In genomic region chr19:39399684-39400465, GRCh38 we compare ENCODE assay signal across 14 cellular contexts. TPM values are rescaled to one million over a fixed set of nuclear protein-coding genes. Genes with fewer than 3 reads are reported as not detected.
DNase-seq lines count a peak whose midpoint lies in the region; ATAC-seq, FAIRE-seq and TF ChIP-seq lines count a peak whose summit lies in the region.
"Had no signal": no experiment of that assay in that cellular context is flagged by ENCODE, and none has a peak within 500 bp of the region (broad histone marks: within the 10 kb centered on the region; RNA-seq: fewer than 3 reads in every experiment).

No MANE protein-coding gene starts in this region.

- H3K27ac ChIP-seq in keratinocyte (ENCODE audit: control insufficient read depth, insufficient read depth, low read length) (peak overlapping the region; percentile 99), stomach smooth muscle (ENCODE audit: low read length) (peak overlapping the region; percentile 31)
- H3K27ac ChIP-seq: WERI-Rb-1 had no signal

- peak; percentile 40 for DNase-seq in activated CD8-positive, alpha-beta memory T cell treated with anti-CD3 and anti-CD28 coated beads, Interleukin-2, amount 10 ng/mL, durations not matched to agents 7 days and 5 days
- DNase-seq in activated CD8-positive, alpha-beta memory T cell treated with anti-CD3 and anti-CD28 coated beads for 24 hours: no peak
- no peak for DNase-seq in activated CD4-positive, alpha-beta memory T cell treated with anti-CD3 and anti-CD28 coated beads, Interleukin-2, amount 10 ng/mL, durations not matched to agents 7 days and 5 days
- DNase-seq in keratinocyte (ENCODE audit: low read depth, low spot score): no peak
- no peak for DNase-seq in middle frontal gyrus (ENCODE audit: extremely low spot score, low spot score)
- DNase-seq: brain microvascular endothelial cell; MG63; NCI-H748 treated with DMSO at 0.1 percent for 48 hours; stimulated activated CD4-positive, alpha-beta T cell treated with anti-CD3 and anti-CD28 coated beads, Interleukin-2, amount 100 ng/mL, for 24 hours; WERI-Rb-1 had no signal

- H3K9me3 Mint-ChIP-seq in activated CD8-positive, alpha-beta memory T cell treated with anti-CD3 and anti-CD28 coated beads, Interleukin-2, amount 10 ng/mL, durations not matched to agents 7 days and 5 days (ENCODE audit: low read depth): no peaks in the 10 kb centered on the region
- no peaks in the 10 kb centered on the region for H3K9me3 Mint-ChIP-seq in activated CD4-positive, alpha-beta memory T cell treated with anti-CD3 and anti-CD28 coated beads, Interleukin-2, amount 10 ng/mL, durations not matched to agents 7 days and 5 days

- no peak overlapping the region for H2AFZ ChIP-seq in keratinocyte (ENCODE audit: control insufficient read depth, low read length)

- H3K79me2 ChIP-seq in keratinocyte (ENCODE audit: control insufficient read depth, insufficient read depth, low read length): no peaks in the 10 kb centered on the region

- no peaks in the 10 kb centered on the region for H3K27me3 Mint-ChIP-seq in activated CD8-positive, alpha-beta memory T cell treated with anti-CD3 and anti-CD28 coated beads, Interleukin-2, amount 10 ng/mL, durations not matched to agents 7 days and 5 days
- H3K27me3 Mint-ChIP-seq in activated CD4-positive, alpha-beta memory T cell treated with anti-CD3 and anti-CD28 coated beads, Interleukin-2, amount 10 ng/mL, durations not matched to agents 7 days and 5 days: no peaks in the 10 kb centered on the region

- H3K27ac Mint-ChIP-seq in activated CD8-positive, alpha-beta memory T cell treated with anti-CD3 and anti-CD28 coated beads, Interleukin-2, amount 10 ng/mL, durations not matched to agents 7 days and 5 days: peak overlapping the region; percentile 77
- H3K27ac Mint-ChIP-seq in activated CD4-positive, alpha-beta memory T cell treated with anti-CD3 and anti-CD28 coated beads, Interleukin-2, amount 10 ng/mL, durations not matched to agents 7 days and 5 days: peak overlapping the region; percentile 96

- no peak overlapping the region for H3K4me3 Mint-ChIP-seq in activated CD8-positive, alpha-beta memory T cell treated with anti-CD3 and anti-CD28 coated beads, Interleukin-2, amount 10 ng/mL, durations not matched to agents 7 days and 5 days
- no peak overlapping the region for H3K4me3 Mint-ChIP-seq in activated CD4-positive, alpha-beta memory T cell treated with anti-CD3 and anti-CD28 coated beads, Interleukin-2, amount 10 ng/mL, durations not matched to agents 7 days and 5 days

- H3K36me3 ChIP-seq in keratinocyte (ENCODE audit: control insufficient read depth in 2 of 2, extremely low read depth in 1 of 2, insufficient read depth in 2 of 2, low read length in 2 of 2) (peaks cover 2 to 8% of the 10 kb centered on the region in 2 experiments), stomach smooth muscle (ENCODE audit: control insufficient read depth in 2 of 2, insufficient read depth in 2 of 2, low read length in 2 of 2) (peaks cover 6 to 12% of the 10 kb centered on the region in 2 donors)

- dilution Hi-C loops in keratinocyte (cut with MboI; ENCODE audit: extremely low pct_ligation_motif_present, low sequenced_read_pairs): no loop called here

- H3K27me3 ChIP-seq in keratinocyte (ENCODE audit: control insufficient read depth, extremely low read depth, insufficient read depth, low read length) (no peaks in the 10 kb centered on the region), stomach smooth muscle (ENCODE audit: control insufficient read depth in 1 of 2, insufficient read depth in 2 of 2, low read length in 2 of 2) (no peaks in the 10 kb centered on the region)
- H3K27me3 ChIP-seq: brain microvascular endothelial cell, MG63 had no signal

- no peaks in the 10 kb centered on the region for H4K20me1 ChIP-seq in keratinocyte (ENCODE audit: control insufficient read depth, extremely low read depth, insufficient read depth, low read length)

- peaks cover 17% of the 10 kb centered on the region for H3K36me3 Mint-ChIP-seq in activated CD8-positive, alpha-beta memory T cell treated with anti-CD3 and anti-CD28 coated beads, Interleukin-2, amount 10 ng/mL, durations not matched to agents 7 days and 5 days
- H3K36me3 Mint-ChIP-seq in activated CD4-positive, alpha-beta memory T cell treated with anti-CD3 and anti-CD28 coated beads, Interleukin-2, amount 10 ng/mL, durations not matched to agents 7 days and 5 days (ENCODE audit: low read depth): peaks cover 33% of the 10 kb centered on the region

- no peak for FAIRE-seq in keratinocyte (lab: Jason Lieb, UNC)
- FAIRE-seq: frontal cortex had no signal

- no peaks in the 10 kb centered on the region for H3K9me1 ChIP-seq in keratinocyte (ENCODE audit: control insufficient read depth, extremely low read depth, insufficient read depth, low read length)

- POLR2A ChIA-PET in activated CD4-positive, alpha-beta memory T cell treated with anti-CD3 and anti-CD28 coated beads, Interleukin-2, amount 10 ng/mL, durations not matched to agents 7 days and 5 days (lab: Charles Lee): interaction anchor here (0.7 to 10.6 kb wide), 7 partner anchors 8 to 65 kb away, joined by 3 to 195 read pairs (median 60); partner anchors contain the start of genes GMFG, MED29, PAF1 and PLEKHG2

- CTCF ChIA-PET in activated CD8-positive, alpha-beta memory T cell treated with anti-CD3 and anti-CD28 coated beads, Interleukin-2, amount 10 ng/mL, durations not matched to agents 7 days and 5 days (lab: Charles Lee): interaction anchor here (1.2 to 5.7 kb wide), 7 partner anchors 8 to 64 kb away, joined by 3 to 152 read pairs (median 17); partner anchors contain the start of genes GMFG, MED29, PAF1 and PLEKHG2
- CTCF ChIA-PET in activated CD4-positive, alpha-beta memory T cell treated with anti-CD3 and anti-CD28 coated beads, Interleukin-2, amount 10 ng/mL, durations not matched to agents 7 days and 5 days (lab: Charles Lee): interaction anchor here (1.3 to 3.5 kb wide), 4 partner anchors 8 to 57 kb away, joined by 4 to 113 read pairs (median 44); partner anchors contain the start of genes PLEKHG2, SAMD4B and ZFP36

- H3K9me3 ChIP-seq in keratinocyte (ENCODE audit: control insufficient read depth, low read depth, low read length): no peaks in the 10 kb centered on the region
- no peaks in the 10 kb centered on the region for H3K9me3 ChIP-seq in stomach smooth muscle (ENCODE audit: control insufficient read depth in 2 of 2, low read length in 2 of 2)
- H3K9me3 ChIP-seq: MG63 had no signal

- ATAC-seq in activated CD8-positive, alpha-beta memory T cell treated with anti-CD3 and anti-CD28 coated beads, Interleukin-2, amount 10 ng/mL, durations not matched to agents 7 days and 5 days: no peak
- ATAC-seq in HG03196 (IDR thresholded peaks at IDR 0.05; ENCODE audit: unreplicated experiment) (no peak), GM21786 (IDR thresholded peaks at IDR 0.05; ENCODE audit: unreplicated experiment) (no peak)

- TF ChIP-seq CTCF in keratinocyte (optimal IDR thresholded peaks at IDR 0.05 in 1 of 3, IDR thresholded peaks at IDR 0.05 in 1 of 3, conservative IDR thresholded peaks at IDR 0.05 in 1 of 3; ENCODE audit: extremely low read depth in 1 of 3, insufficient read depth in 2 of 3, low read length in 3 of 3): no peak

- H3K4me2 ChIP-seq in keratinocyte (ENCODE audit: control insufficient read depth, extremely low read depth, insufficient read depth, low read depth, low read length): no peak overlapping the region

- H3K4me3 ChIP-seq in keratinocyte (ENCODE audit: control insufficient read depth in 2 of 3, extremely low read depth in 1 of 3, insufficient read depth in 2 of 3, low read depth in 1 of 3, low read length in 3 of 3): no peak overlapping the region
- no peak overlapping the region for H3K4me3 ChIP-seq in stomach smooth muscle (ENCODE audit: low read length in 2 of 2)
- H3K4me3 ChIP-seq: MG63 had no signal

- H3K4me1 ChIP-seq in keratinocyte (ENCODE audit: control insufficient read depth, extremely low read depth, insufficient read depth, low read length): peaks cover 47% of the 10 kb centered on the region
- peaks cover 51% of the 10 kb centered on the region for H3K4me1 ChIP-seq in stomach smooth muscle (ENCODE audit: control insufficient read depth, insufficient read depth, low read length)

- H3K9ac ChIP-seq in keratinocyte (ENCODE audit: control insufficient read depth, extremely low read depth, insufficient read depth, low read length): no peak overlapping the region
- no peak overlapping the region for H3K9ac ChIP-seq in stomach smooth muscle (ENCODE audit: low read length in 2 of 2)

- peaks cover 69% of the 10 kb centered on the region for H3K4me1 Mint-ChIP-seq in activated CD8-positive, alpha-beta memory T cell treated with anti-CD3 and anti-CD28 coated beads, Interleukin-2, amount 10 ng/mL, durations not matched to agents 7 days and 5 days
- H3K4me1 Mint-ChIP-seq in activated CD4-positive, alpha-beta memory T cell treated with anti-CD3 and anti-CD28 coated beads, Interleukin-2, amount 10 ng/mL, durations not matched to agents 7 days and 5 days: peaks cover 76% of the 10 kb centered on the region

RNA-seq across cellular contexts. Expression of gene ZFP36, which starts 6.8 kb away (rescaled TPM):
- total RNA-seq in activated CD8-positive, alpha-beta memory T cell treated with anti-CD3 and anti-CD28 coated beads, Interleukin-2, amount 10 ng/mL, durations not matched to agents 7 days and 5 days: 100 to 1,000 TPM in 1 of 2 experiments, 10 to 100 TPM in 1; 45.1 to 107 TPM
- 100 to 1,000 TPM; 189 to 194 TPM for total RNA-seq in activated CD4-positive, alpha-beta memory T cell treated with anti-CD3 and anti-CD28 coated beads, Interleukin-2, amount 10 ng/mL, durations not matched to agents 7 days and 5 days
- 10.4 to 14.2 TPM (median 12.8 TPM) in 3 replicates for polyA plus RNA-seq in keratinocyte
- 66.8 TPM for polyA plus RNA-seq in keratinocyte (2011; ENCODE audit: low read depth)
- 11.3 and 17.9 TPM in 2 replicates for polyA plus RNA-seq in keratinocyte (2011; cell fraction: cytosol; rRNA removed)
- polyA plus RNA-seq in keratinocyte (2011; cell fraction: nucleus; rRNA removed): 93.2 and 153 TPM in 2 replicates
- 35.1 and 305 TPM in 2 replicates for polyA plus RNA-seq in keratinocyte (2012; ENCODE audit: low replicate concordance)
- polyA minus RNA-seq in keratinocyte: 6.3 to 18.5 TPM (median 9.8 TPM) in 3 replicates
- polyA minus RNA-seq in keratinocyte (2011; cell fraction: cytosol; rRNA and poly(A)+ RNA removed): 40.3 TPM
- polyA minus RNA-seq in keratinocyte (2011; cell fraction: nucleus; rRNA and poly(A)+ RNA removed): 35.3 and 40.7 TPM in 2 replicates

RNA-seq across cellular contexts. Expression of gene MED29, which starts 8.7 kb away (rescaled TPM):
- 10 to 100 TPM; 31.0 to 31.2 TPM for total RNA-seq in activated CD8-positive, alpha-beta memory T cell treated with anti-CD3 and anti-CD28 coated beads, Interleukin-2, amount 10 ng/mL, durations not matched to agents 7 days and 5 days
- 10 to 100 TPM; 32.3 to 34.5 TPM for total RNA-seq in activated CD4-positive, alpha-beta memory T cell treated with anti-CD3 and anti-CD28 coated beads, Interleukin-2, amount 10 ng/mL, durations not matched to agents 7 days and 5 days
- 14.7 to 18.8 TPM (median 18.2 TPM) in 3 replicates for polyA plus RNA-seq in keratinocyte
- 20.0 TPM for polyA plus RNA-seq in keratinocyte (2011; ENCODE audit: low read depth)
- polyA plus RNA-seq in keratinocyte (2011; cell fraction: cytosol; rRNA removed): 18.8 and 23.9 TPM in 2 replicates
- 15.6 and 18.3 TPM in 2 replicates for polyA plus RNA-seq in keratinocyte (2011; cell fraction: nucleus; rRNA removed)
- polyA plus RNA-seq in keratinocyte (2012; ENCODE audit: low replicate concordance): 9.2 and 15.5 TPM in 2 replicates
- 18.8 to 47.0 TPM (median 20.1 TPM) in 3 replicates for polyA minus RNA-seq in keratinocyte
- 17.8 TPM for polyA minus RNA-seq in keratinocyte (2011; cell fraction: cytosol; rRNA and poly(A)+ RNA removed)
- 6.0 and 8.5 TPM in 2 replicates for polyA minus RNA-seq in keratinocyte (2011; cell fraction: nucleus; rRNA and poly(A)+ RNA removed)

RNA-seq across cellular contexts. Expression of gene PAF1, which starts 9.0 kb away (rescaled TPM):
- 10 to 100 TPM; 48.9 to 53.8 TPM for total RNA-seq in activated CD8-positive, alpha-beta memory T cell treated with anti-CD3 and anti-CD28 coated beads, Interleukin-2, amount 10 ng/mL, durations not matched to agents 7 days and 5 days
- 10 to 100 TPM; 44.0 to 47.2 TPM for total RNA-seq in activated CD4-positive, alpha-beta memory T cell treated with anti-CD3 and anti-CD28 coated beads, Interleukin-2, amount 10 ng/mL, durations not matched to agents 7 days and 5 days
- 30.7 to 53.3 TPM (median 39.4 TPM) in 3 replicates for polyA plus RNA-seq in keratinocyte
- 42.1 TPM for polyA plus RNA-seq in keratinocyte (2011; ENCODE audit: low read depth)
- polyA plus RNA-seq in keratinocyte (2011; cell fraction: cytosol; rRNA removed): 37.7 and 48.7 TPM in 2 replicates
- 52.1 and 61.1 TPM in 2 replicates for polyA plus RNA-seq in keratinocyte (2011; cell fraction: nucleus; rRNA removed)
- polyA plus RNA-seq in keratinocyte (2012; ENCODE audit: low replicate concordance): 40.2 and 49.3 TPM in 2 replicates
- polyA minus RNA-seq in keratinocyte: 19.4 to 34.4 TPM (median 29.8 TPM) in 3 replicates
- polyA minus RNA-seq in keratinocyte (2011; cell fraction: cytosol; rRNA and poly(A)+ RNA removed): 32.2 TPM
- 21.0 and 24.5 TPM in 2 replicates for polyA minus RNA-seq in keratinocyte (2011; cell fraction: nucleus; rRNA and poly(A)+ RNA removed)

RNA-seq across cellular contexts. Expression of gene PLEKHG2, which starts 12.6 kb away (rescaled TPM):
- total RNA-seq in activated CD8-positive, alpha-beta memory T cell treated with anti-CD3 and anti-CD28 coated beads, Interleukin-2, amount 10 ng/mL, durations not matched to agents 7 days and 5 days: 10 to 100 TPM; 57.9 to 73.9 TPM
- 10 to 100 TPM; 82.4 to 93.0 TPM for total RNA-seq in activated CD4-positive, alpha-beta memory T cell treated with anti-CD3 and anti-CD28 coated beads, Interleukin-2, amount 10 ng/mL, durations not matched to agents 7 days and 5 days
- polyA plus RNA-seq in keratinocyte: 3.6 to 6.4 TPM (median 5.2 TPM) in 3 replicates
- 2.9 TPM for polyA plus RNA-seq in keratinocyte (2011; ENCODE audit: low read depth)
- 2.6 and 2.8 TPM in 2 replicates for polyA plus RNA-seq in keratinocyte (2011; cell fraction: cytosol; rRNA removed)
- polyA plus RNA-seq in keratinocyte (2011; cell fraction: nucleus; rRNA removed): 20.5 and 27.7 TPM in 2 replicates
- 4.8 and 12.2 TPM in 2 replicates for polyA plus RNA-seq in keratinocyte (2012; ENCODE audit: low replicate concordance)
- polyA minus RNA-seq in keratinocyte: 6.0 to 50.0 TPM (median 6.2 TPM) in 3 replicates
- polyA minus RNA-seq in keratinocyte (2011; cell fraction: cytosol; rRNA and poly(A)+ RNA removed): 9.0 TPM
- 12.6 and 12.8 TPM in 2 replicates for polyA minus RNA-seq in keratinocyte (2011; cell fraction: nucleus; rRNA and poly(A)+ RNA removed)

RNA-seq across cellular contexts. Expression of gene RPS16, which starts 35.9 kb away (rescaled TPM):
- total RNA-seq in activated CD8-positive, alpha-beta memory T cell treated with anti-CD3 and anti-CD28 coated beads, Interleukin-2, amount 10 ng/mL, durations not matched to agents 7 days and 5 days: 1,000 to 10,000 TPM; 1,815 to 2,117 TPM
- total RNA-seq in activated CD4-positive, alpha-beta memory T cell treated with anti-CD3 and anti-CD28 coated beads, Interleukin-2, amount 10 ng/mL, durations not matched to agents 7 days and 5 days: 1,000 to 10,000 TPM; 2,238 to 2,243 TPM
- polyA plus RNA-seq in keratinocyte: 1,323 to 2,302 TPM (median 1,614 TPM) in 3 replicates
- 343 TPM for polyA plus RNA-seq in keratinocyte (2011; ENCODE audit: low read depth)
- 1,568 and 2,617 TPM in 2 replicates for polyA plus RNA-seq in keratinocyte (2011; cell fraction: cytosol; rRNA removed)
- 776 and 828 TPM in 2 replicates for polyA plus RNA-seq in keratinocyte (2011; cell fraction: nucleus; rRNA removed)
- polyA plus RNA-seq in keratinocyte (2012; ENCODE audit: low replicate concordance): 2,774 and 3,181 TPM in 2 replicates
- polyA minus RNA-seq in keratinocyte: 1,316 to 1,952 TPM (median 1,376 TPM) in 3 replicates
- 2,828 TPM for polyA minus RNA-seq in keratinocyte (2011; cell fraction: cytosol; rRNA and poly(A)+ RNA removed)
- polyA minus RNA-seq in keratinocyte (2011; cell fraction: nucleus; rRNA and poly(A)+ RNA removed): 277 and 290 TPM in 2 replicates
